ENCODE assay signal across 9 cellular contexts in genomic region chr21:36927718-36928117, GRCh38. TPM values are rescaled to one million over a fixed set of nuclear protein-coding genes. Genes with fewer than 3 reads are reported as not detected.
A peak's percentile ranks its signal among the peaks of the same experiment; 100 is the strongest.
DNase-seq lines count a peak whose midpoint lies in the region; ATAC-seq and TF ChIP-seq lines count a peak whose summit lies in the region.
"Had no signal": no experiment of that assay in that cellular context is flagged by ENCODE, and none has a peak within 500 bp of the region (broad histone marks: within the 10 kb centered on the region; RNA-seq: fewer than 3 reads in every experiment).

No MANE protein-coding gene starts in this region.

- H3K36me3 ChIP-seq in DND-41 (ENCODE audit: insufficient read depth, low read length) = peaks cover 21% of the 10 kb centered on the region

- DNase-seq in DND-41 = peak; percentile 70
- DNase-seq in Kasumi-1 (lab: John Stamatoyannopoulos, UW) = peak; percentile 50 to 66
- peak; percentile 73 for DNase-seq in RPMI8226
- peak; percentile 47 for DNase-seq in activated T-helper 1 cell treated with anti-CD3 and anti-CD28 coated beads, Interleukin-12 subunit alpha, Interleukin-12 subunit beta, Interleukin-2, Interleukin-4 antibody, amounts not matched to agents 30 ng/mL and 10 ng/mL and 1 ng/mL, durations not matched to agents 14 hours and 24 hours and 36 hours (ENCODE audit: low spot score)
- peak; percentile 89 for DNase-seq in fibroblast of the aortic adventitia (ENCODE audit: low read depth)
- peak; percentile 53 for DNase-seq in non-pigmented ciliary epithelial cell (ENCODE audit: low read depth)
- DNase-seq in substantia nigra (lab: John Stamatoyannopoulos, UW) = peak in 47 of 49 donors; percentile 11 to 93 (median 66)

- TF ChIP-seq CTCF in DND-41 (IDR thresholded peaks at IDR 0.05; ENCODE audit: borderline replicate concordance, extremely low read depth, low read length, poor library complexity, severe bottlenecking) (peak; percentile 82), fibroblast of the aortic adventitia (IDR thresholded peaks at IDR 0.05; ENCODE audit: insufficient read depth, low read length) (peak; percentile 96)

- H3K4me3 ChIP-seq in DND-41 (ENCODE audit: low read depth in 1 of 2, low read length in 2 of 2) = no peak overlapping the region
- no peak overlapping the region for H3K4me3 ChIP-seq in fibroblast of the aortic adventitia (ENCODE audit: low read depth, low read length)

- no peaks in the 10 kb centered on the region for H3K27me3 Mint-ChIP-seq in activated T-helper 1 cell treated with anti-CD3 and anti-CD28 coated beads, Interleukin-12 subunit alpha, Interleukin-12 subunit beta, Interleukin-2, Interleukin-4 antibody, amounts not matched to agents 30 ng/mL and 10 ng/mL and 1 ng/mL, durations not matched to agents 14 hours and 24 hours and 36 hours (ENCODE audit: insufficient read depth)
- H3K27me3 Mint-ChIP-seq: dendritic cell treated with granulocyte-macrophage colony-stimulating factor and Interleukin-4, amounts not matched to agents 40 ng/mL and 50 ng/mL, for 4 days had no signal

- no peak overlapping the region for H3K4me3 Mint-ChIP-seq in activated T-helper 1 cell treated with anti-CD3 and anti-CD28 coated beads, Interleukin-12 subunit alpha, Interleukin-12 subunit beta, Interleukin-2, Interleukin-4 antibody, amounts not matched to agents 30 ng/mL and 10 ng/mL and 1 ng/mL, durations not matched to agents 14 hours and 24 hours and 36 hours
- H3K4me3 Mint-ChIP-seq: dendritic cell treated with granulocyte-macrophage colony-stimulating factor and Interleukin-4, amounts not matched to agents 40 ng/mL and 50 ng/mL, for 4 days had no signal

- no peaks in the 10 kb centered on the region for H3K9me3 ChIP-seq in DND-41 (ENCODE audit: insufficient read depth, low read length, severe bottlenecking)

- intact Hi-C loops in activated T-helper 1 cell treated with anti-CD3 and anti-CD28 coated beads, Interleukin-12 subunit alpha, Interleukin-12 subunit beta, Interleukin-2, Interleukin-4 antibody, amounts not matched to agents 30 ng/mL and 10 ng/mL and 1 ng/mL, durations not matched to agents 14 hours and 24 hours and 36 hours (cut with micrococcal nuclease) = loop anchor here (1.0 to 10.0 kb wide), 4 partner anchors 180 to 505 kb away; no protein-coding TSS in a partner anchor

- H3K9me3 Mint-ChIP-seq in activated T-helper 1 cell treated with anti-CD3 and anti-CD28 coated beads, Interleukin-12 subunit alpha, Interleukin-12 subunit beta, Interleukin-2, Interleukin-4 antibody, amounts not matched to agents 30 ng/mL and 10 ng/mL and 1 ng/mL, durations not matched to agents 14 hours and 24 hours and 36 hours = no peaks in the 10 kb centered on the region
- H3K9me3 Mint-ChIP-seq: dendritic cell treated with granulocyte-macrophage colony-stimulating factor and Interleukin-4, amounts not matched to agents 40 ng/mL and 50 ng/mL, for 4 days had no signal

- ATAC-seq in DND-41 (ENCODE audit: insufficient read depth, low read depth) = peak; percentile 89
- no peak for ATAC-seq in GM21360 (IDR thresholded peaks at IDR 0.05; ENCODE audit: unreplicated experiment)

- no peak overlapping the region for H2AFZ ChIP-seq in DND-41 (ENCODE audit: low read depth, low read length)

- H3K9ac ChIP-seq in DND-41 (ENCODE audit: low read depth, low read length) = no peak overlapping the region

- H3K79me2 ChIP-seq in DND-41 (ENCODE audit: insufficient read depth, low read length) = no peaks in the 10 kb centered on the region

- no peak overlapping the region for H3K4me2 ChIP-seq in DND-41 (ENCODE audit: insufficient read depth, low read length)

- no peak overlapping the region for H3K27ac Mint-ChIP-seq in activated T-helper 1 cell treated with anti-CD3 and anti-CD28 coated beads, Interleukin-12 subunit alpha, Interleukin-12 subunit beta, Interleukin-2, Interleukin-4 antibody, amounts not matched to agents 30 ng/mL and 10 ng/mL and 1 ng/mL, durations not matched to agents 14 hours and 24 hours and 36 hours
- H3K27ac Mint-ChIP-seq: dendritic cell treated with granulocyte-macrophage colony-stimulating factor and Interleukin-4, amounts not matched to agents 40 ng/mL and 50 ng/mL, for 4 days had no signal

- no peaks in the 10 kb centered on the region for H3K4me1 ChIP-seq in DND-41 (ENCODE audit: insufficient read depth, low read length)

- H3K27ac ChIP-seq in DND-41 (ENCODE audit: low read length) (no peak overlapping the region), substantia nigra (ENCODE audit: low read depth, low read length, poor library complexity, severe bottlenecking) (no peak overlapping the region)

- H3K4me1 Mint-ChIP-seq in activated T-helper 1 cell treated with anti-CD3 and anti-CD28 coated beads, Interleukin-12 subunit alpha, Interleukin-12 subunit beta, Interleukin-2, Interleukin-4 antibody, amounts not matched to agents 30 ng/mL and 10 ng/mL and 1 ng/mL, durations not matched to agents 14 hours and 24 hours and 36 hours (ENCODE audit: low read depth) = peaks cover 9% of the 10 kb centered on the region

- peaks cover 2% of the 10 kb centered on the region for H3K36me3 Mint-ChIP-seq in activated T-helper 1 cell treated with anti-CD3 and anti-CD28 coated beads, Interleukin-12 subunit alpha, Interleukin-12 subunit beta, Interleukin-2, Interleukin-4 antibody, amounts not matched to agents 30 ng/mL and 10 ng/mL and 1 ng/mL, durations not matched to agents 14 hours and 24 hours and 36 hours (ENCODE audit: low read depth)

- H4K20me1 ChIP-seq in DND-41 (ENCODE audit: insufficient read depth, low read length) = no peaks in the 10 kb centered on the region

- no peaks in the 10 kb centered on the region for H3K27me3 ChIP-seq in DND-41 (ENCODE audit: insufficient read depth, low read length, poor library complexity)

RNA-seq across cellular contexts. Expression of gene HLCS, which starts 38.8 kb away (rescaled TPM):
- total RNA-seq in activated T-helper 1 cell treated with anti-CD3 and anti-CD28 coated beads, Interleukin-12 subunit alpha, Interleukin-12 subunit beta, Interleukin-2, Interleukin-4 antibody, amounts not matched to agents 30 ng/mL and 10 ng/mL and 1 ng/mL, durations not matched to agents 14 hours and 24 hours and 36 hours = 12.6 and 15.8 TPM in 2 replicates
- total RNA-seq in fibroblast of the aortic adventitia (ENCODE audit: low replicate concordance) = 27.6 and 44.3 TPM in 2 replicates
